In genomic region chr1:38455829-38456563, GRCh38 we compare ENCODE assay signal across 26 cellular contexts.
DNase-seq lines count a peak whose midpoint lies in the region; TF ChIP-seq lines count a peak whose summit lies in the region.
"Had no signal": no experiment of that assay in that cellular context is flagged by ENCODE, and none has a peak within 500 bp of the region (broad histone marks: within the 10 kb centered on the region; RNA-seq: fewer than 3 reads in every experiment).

No MANE protein-coding gene starts in this region.

- H3K27ac ChIP-seq in SK-N-SH (ENCODE audit: low read depth in 2 of 2, low read length in 1 of 2) (no peak overlapping the region), esophagus muscularis mucosa (replicated peaks in 1 of 4) (no peak overlapping the region), neuronal stem cell (replicated peaks; ENCODE audit: low read length) (no peak overlapping the region), testis (no peak overlapping the region)
- H3K27ac ChIP-seq: BLaER1, coronary artery, heart left ventricle, Peyer's patch, upper lobe of right lung, VCaP had no signal

- 0 out of 2 replicates have a peak overlapping the region, but pooled peaks have one; percentile 25 for H3K4me2 ChIP-seq in SK-N-SH
- no peak overlapping the region for H3K4me2 ChIP-seq in neuronal stem cell (ENCODE audit: insufficient read depth, low read length, poor library complexity, severe bottlenecking)
- H3K4me2 ChIP-seq: BLaER1 had no signal

- no peak overlapping the region for H2AFZ ChIP-seq in SK-N-SH (ENCODE audit: low read depth)
- peak overlapping the region; percentile 15 for H2AFZ ChIP-seq in neuronal stem cell (ENCODE audit: low read length)

- H2BK15ac ChIP-seq in neuronal stem cell (ENCODE audit: low read length) = no peak overlapping the region

- H3K18ac ChIP-seq in neuronal stem cell (ENCODE audit: low read length) = no peak overlapping the region

- no peak for TF ChIP-seq POLR2A in esophagus muscularis mucosa (IDR thresholded peaks at IDR 0.05; ENCODE audit: low read depth)
- no peak for TF ChIP-seq POLR2A in testis (IDR thresholded peaks at IDR 0.05)

- TF ChIP-seq CTCF in SK-N-SH (IDR thresholded peaks at IDR 0.05) = no peak
- no peak for TF ChIP-seq CTCF in esophagus muscularis mucosa (IDR thresholded peaks at IDR 0.05)
- no peak for TF ChIP-seq CTCF in testis (IDR thresholded peaks at IDR 0.05)

- TF ChIP-seq RAD21 in SK-N-SH (IDR thresholded peaks at IDR 0.05; ENCODE audit: low read length) = no peak

- no peak overlapping the region for H2BK120ac ChIP-seq in neuronal stem cell (ENCODE audit: low read depth, low read length)

- H3K4me3 ChIP-seq in SK-N-SH (ENCODE audit: low read depth in 2 of 2, low read length in 1 of 2) (no peak overlapping the region), esophagus muscularis mucosa (no peak overlapping the region), neuronal stem cell (ENCODE audit: low read length in 2 of 2) (no peak overlapping the region), testis (no peak overlapping the region)
- H3K4me3 ChIP-seq: BLaER1, coronary artery, heart left ventricle, lung, Peyer's patch, upper lobe of right lung had no signal

- H4K91ac ChIP-seq in neuronal stem cell (ENCODE audit: low read depth, low read length, poor library complexity) = no peak overlapping the region

- H3K9ac ChIP-seq in SK-N-SH = no peak overlapping the region
- no peak overlapping the region for H3K9ac ChIP-seq in neuronal stem cell (ENCODE audit: low read depth, low read length, poor library complexity)
- H3K9ac ChIP-seq: BLaER1 had no signal

- H2BK12ac ChIP-seq in neuronal stem cell (ENCODE audit: low read length) = no peak overlapping the region

- H3F3A ChIP-seq in SK-N-SH (replicated peaks; ENCODE audit: insufficient read depth) = peaks cover 11% of the 10 kb centered on the region

- no peak overlapping the region for H2AK5ac ChIP-seq in neuronal stem cell (ENCODE audit: low read depth, low read length)

- no peaks in the 10 kb centered on the region for H3K36me3 ChIP-seq in SK-N-SH (replicated peaks in 1 of 2; ENCODE audit: control insufficient read depth in 1 of 2, insufficient read depth in 2 of 2, low read length in 1 of 2)
- no peaks in the 10 kb centered on the region for H3K36me3 ChIP-seq in esophagus muscularis mucosa
- H3K36me3 ChIP-seq in neuronal stem cell (replicated peaks in 1 of 2; ENCODE audit: control insufficient read depth in 2 of 2, insufficient read depth in 2 of 2, low read length in 2 of 2) = no peaks in the 10 kb centered on the region
- H3K36me3 ChIP-seq in testis (ENCODE audit: low read depth, missing control alignments) = no peaks in the 10 kb centered on the region
- H3K36me3 ChIP-seq: BLaER1, heart left ventricle, Peyer's patch, upper lobe of right lung had no signal

- CTCF ChIA-PET in SK-N-SH (lab: Yijun Ruan, JAX) = no interaction called here

- H3K9me2 ChIP-seq in SK-N-SH = no peaks in the 10 kb centered on the region

- TF ChIP-seq EP300 in SK-N-SH (IDR thresholded peaks at IDR 0.05; ENCODE audit: borderline replicate concordance in 1 of 2, low read depth in 1 of 2, low read length in 1 of 2) (no peak), esophagus muscularis mucosa (IDR thresholded peaks at IDR 0.05) (no peak)

- H2BK5ac ChIP-seq in neuronal stem cell (ENCODE audit: low read length) = no peak overlapping the region

- H3K14ac ChIP-seq in neuronal stem cell (ENCODE audit: low read length) = no peak overlapping the region

- H3K79me1 ChIP-seq in neuronal stem cell (ENCODE audit: low read depth, low read length) = no peaks in the 10 kb centered on the region

- intact Hi-C loops in esophagus muscularis mucosa (cut with DNase I) (no loop called here), testis (cut with DNase I; ENCODE audit: low total_unique reads) (no loop called here)

- H3K4ac ChIP-seq in neuronal stem cell (ENCODE audit: low read length) = no peak overlapping the region

- H3K23ac ChIP-seq in neuronal stem cell (ENCODE audit: low read depth, low read length, poor library complexity) = no peak overlapping the region

- no peaks in the 10 kb centered on the region for H4K20me1 ChIP-seq in SK-N-SH (ENCODE audit: insufficient read depth)
- H4K20me1 ChIP-seq: BLaER1 had no signal

- POLR2A ChIA-PET in SK-N-SH (lab: Yijun Ruan, JAX) = no interaction called here

- H3K79me2 ChIP-seq in SK-N-SH (ENCODE audit: insufficient read depth) = no peaks in the 10 kb centered on the region

- peak; percentile 41 for DNase-seq in HT1080 (ENCODE audit: low read depth)
- no peak for DNase-seq in SK-N-SH
- peak; percentile 89 for DNase-seq in esophagus muscularis mucosa (ENCODE audit: extremely low spot score)
- DNase-seq in neuronal stem cell (ENCODE audit: low spot score) = no peak
- DNase-seq in testis = no peak
- no peak for DNase-seq in effector CD8-positive, alpha-beta T cell (lab: John Stamatoyannopoulos, UW)
- DNase-seq in NCI-H2081 (lab: John Stamatoyannopoulos, UW) = no peak
- DNase-seq in GF-D8 (lab: John Stamatoyannopoulos, UW) = no peak
- DNase-seq: activated CD4-positive, alpha-beta T cell treated with anti-CD3 and anti-CD28 coated beads for 48 hours; activated T-cell treated with anti-CD3 and anti-CD28 coated beads for 4 hours; effector memory CD8-positive, alpha-beta T cell; foreskin fibroblast; heart left ventricle; naive thymus-derived CD8-positive, alpha-beta T cell; NCI-H1092 treated with DMSO at 0.1 percent for 48 hours; NCI-H187 treated with DMSO at 0.1 percent for 48 hours; Peyer's patch; SIG-M5; stimulated activated naive B cell treated with anti-CD40 and anti-IgM and Interleukin-4, amounts not matched to agents 10 μg/mL and 1 μg/mL and 100 μg/mL, for 72 hours; substantia nigra; T1000; upper lobe of right lung had no signal

- WGBS in SK-N-SH (ENCODE audit: low lambda C conversion rate) = 5% methylated on average over 13 of the region's 16 CpGs
- 67% methylated on average over 13 of the region's 16 CpGs for WGBS in esophagus muscularis mucosa
- no CpG with 5 or more reads among the region's 16 CpGs for WGBS in neuronal stem cell (ENCODE audit: extremely low coverage in 2 of 2, insufficient read length in 2 of 2, insufficient replicate concordance in 1 of 2), 2 donors
- WGBS in testis, 2 donors = 63 to 69% methylated on average over 11 to 16 of the region's 16 CpGs

- no peaks in the 10 kb centered on the region for H3K9me3 ChIP-seq in SK-N-SH
- no peaks in the 10 kb centered on the region for H3K9me3 ChIP-seq in esophagus muscularis mucosa
- no peaks in the 10 kb centered on the region for H3K9me3 ChIP-seq in neuronal stem cell (replicated peaks in 1 of 2; ENCODE audit: control insufficient read depth in 2 of 2, insufficient read depth in 1 of 2, low read depth in 1 of 2, low read length in 2 of 2)
- no peaks in the 10 kb centered on the region for H3K9me3 ChIP-seq in testis
- H3K9me3 ChIP-seq: BLaER1, heart left ventricle, Peyer's patch, upper lobe of right lung had no signal

- no peak overlapping the region for H4K8ac ChIP-seq in neuronal stem cell (ENCODE audit: low read depth, low read length)

- H3K4me1 ChIP-seq in SK-N-SH (ENCODE audit: control insufficient read depth in 1 of 2, insufficient read depth in 2 of 2, low read depth in 1 of 2, low read length in 1 of 2) = peaks cover 0 to 13% of the 10 kb centered on the region in 2 experiments; a peak in 2 of 4 replicates
- no peaks in the 10 kb centered on the region for H3K4me1 ChIP-seq in esophagus muscularis mucosa
- peaks cover 20 to 21% of the 10 kb centered on the region in 2 donors for H3K4me1 ChIP-seq in neuronal stem cell (ENCODE audit: control insufficient read depth in 2 of 2, insufficient read depth in 1 of 2, low read depth in 1 of 2, low read length in 2 of 2)
- no peaks in the 10 kb centered on the region for H3K4me1 ChIP-seq in testis
- H3K4me1 ChIP-seq: BLaER1, heart left ventricle, Peyer's patch had no signal

- H3K27me3 ChIP-seq in SK-N-SH (ENCODE audit: insufficient read depth) (no peaks in the 10 kb centered on the region; the same call in 1 of the 2 replicates), esophagus muscularis mucosa (peaks cover 0 to 24% (median 0%) of the 10 kb centered on the region in 4 donors), neuronal stem cell (ENCODE audit: control insufficient read depth in 3 of 3, insufficient read depth in 3 of 3, low read depth in 1 of 3, low read length in 3 of 3) (no peaks in the 10 kb centered on the region), testis (no peaks in the 10 kb centered on the region)
- H3K27me3 ChIP-seq: BLaER1, Peyer's patch, upper lobe of right lung had no signal

TF ChIP-seq in SK-N-SH, 30 proteins besides CTCF, POLR2A, EP300 and RAD21:
- no peak for TF ChIP-seq MAX (IDR thresholded peaks at IDR 0.05; ENCODE audit: low read depth)
- TF ChIP-seq MXI1 (IDR thresholded peaks at IDR 0.05; ENCODE audit: low read depth, low read length) = no peak
- peak; percentile 26; the same call in 1 of the 2 replicates for TF ChIP-seq FOSL2 (IDR thresholded peaks at IDR 0.05; ENCODE audit: borderline replicate concordance, low read depth)

Comparison
In these comparisons a context has a peak if more than half of its experiments do, and no peak if none do; other contexts are left out.
1. DNase-seq: peak in HT1080 (single experiment) and esophagus muscularis mucosa (single experiment); none in SK-N-SH (single experiment), neuronal stem cell (single experiment), testis (single experiment), effector CD8-positive, alpha-beta T cell (single experiment), NCI-H2081 (0 of 2) and GF-D8 (single experiment).